In genomic region chr9:38009035-38009501, GRCh38 we compare ENCODE assay signal across 10 cellular contexts. TPM values are rescaled to one million over a fixed set of nuclear protein-coding genes. Genes with fewer than 3 reads are reported as not detected.
A peak's percentile ranks its signal among the peaks of the same experiment; 100 is the strongest.
DNase-seq lines count a peak whose midpoint lies in the region; ATAC-seq, FAIRE-seq and TF ChIP-seq lines count a peak whose summit lies in the region.
"Had no signal": no experiment of that assay in that cellular context is flagged by ENCODE, and none has a peak within 500 bp of the region (broad histone marks: within the 10 kb centered on the region; RNA-seq: fewer than 3 reads in every experiment).

No MANE protein-coding gene starts in this region.

- 100% methylated on average over 5 of the region's 5 CpGs for WGBS in mammary epithelial cell (ENCODE audit: low coverage, missing lambda C conversion rate)

- POLR2A ChIA-PET in A673 (lab: Charles Lee; ENCODE audit: low non-redundant PET) = no interaction called here

- peak overlapping the region; percentile 75 for H3K27ac ChIP-seq in A673 (ENCODE audit: low read depth, low read length, poor library complexity, severe bottlenecking)
- H3K27ac ChIP-seq in mammary epithelial cell (ENCODE audit: insufficient read depth, low read depth, low read length) = peak overlapping the region; percentile 46

- H3K36me3 ChIP-seq in A673 (ENCODE audit: insufficient read depth, low read length, poor library complexity, severe bottlenecking) (no peaks in the 10 kb centered on the region), mammary epithelial cell (ENCODE audit: insufficient read depth, low read length) (no peaks in the 10 kb centered on the region), mucosa of stomach (ENCODE audit: control insufficient read depth, insufficient read depth, low read length) (no peaks in the 10 kb centered on the region)

- no peak overlapping the region for H3K9ac ChIP-seq in mammary epithelial cell (ENCODE audit: insufficient read depth, low read length)
- H3K9ac ChIP-seq in mucosa of stomach (ENCODE audit: low read length) = peak overlapping the region; percentile 11

- intact Hi-C loops in A673 (cut with micrococcal nuclease; ENCODE audit: unreplicated experiment) (no loop called here), mammary epithelial cell (cut with micrococcal nuclease) (no loop called here)

- H3K4me1 ChIP-seq in A673 (ENCODE audit: insufficient read depth, low read length, poor library complexity, severe bottlenecking) = peaks cover 21% of the 10 kb centered on the region
- peaks cover 46% of the 10 kb centered on the region for H3K4me1 ChIP-seq in mammary epithelial cell (ENCODE audit: insufficient read depth, low read length)
- peaks cover 42% of the 10 kb centered on the region for H3K4me1 ChIP-seq in mucosa of stomach (ENCODE audit: control insufficient read depth, insufficient read depth, low read length)

- no peak overlapping the region for H2AFZ ChIP-seq in mammary epithelial cell (ENCODE audit: low read depth, low read length)

- peaks cover 8% of the 10 kb centered on the region for H3K27me3 Mint-ChIP-seq in HFFc6 (ENCODE audit: insufficient read depth)

- no peaks in the 10 kb centered on the region for H4K20me1 ChIP-seq in mammary epithelial cell (ENCODE audit: insufficient read depth, low read length)

- no peaks in the 10 kb centered on the region for H3K9me3 Mint-ChIP-seq in HFFc6
- H3K9me3 Mint-ChIP-seq: CD8-positive, alpha-beta memory T cell had no signal

- peaks cover 77% of the 10 kb centered on the region for H3K4me1 Mint-ChIP-seq in HFFc6 (ENCODE audit: low read depth)

- ATAC-seq in GM21515 (IDR thresholded peaks at IDR 0.05; ENCODE audit: unreplicated experiment) = no peak

- FAIRE-seq in urothelium cell line (lab: Jason Lieb, UNC) = no peak

- DNase-seq in A673 (ENCODE audit: low spot score) = no peak
- no peak for DNase-seq in HFFc6
- DNase-seq in mammary epithelial cell = no peak
- DNase-seq in COR-L47 (lab: John Stamatoyannopoulos, UW) = no peak
- no peak for DNase-seq in effector CD4-positive, alpha-beta T cell
- no peak for DNase-seq in urothelium cell line (ENCODE audit: low spot score)
- DNase-seq: CD8-positive, alpha-beta memory T cell; NCI-H1930 had no signal

- H3K9me3 ChIP-seq in A673 (ENCODE audit: low read depth, low read length, poor library complexity, severe bottlenecking) (no peaks in the 10 kb centered on the region), mammary epithelial cell (replicated peaks; ENCODE audit: insufficient read depth, low read length) (no peaks in the 10 kb centered on the region), mucosa of stomach (ENCODE audit: control insufficient read depth, low read length) (no peaks in the 10 kb centered on the region)

- H3K79me2 ChIP-seq in mammary epithelial cell (ENCODE audit: insufficient read depth, low read length) = peaks cover 80% of the 10 kb centered on the region

- H3K4me2 ChIP-seq in mammary epithelial cell (ENCODE audit: insufficient read depth, low read depth, low read length) = peak overlapping the region; percentile 17

- no peak overlapping the region for H3K4me3 ChIP-seq in A673 (ENCODE audit: low read depth, low read length, poor library complexity, severe bottlenecking)
- no peak overlapping the region for H3K4me3 ChIP-seq in mammary epithelial cell (replicated peaks in 1 of 3; ENCODE audit: insufficient read depth in 1 of 3, low read depth in 2 of 3, low read length in 3 of 3)
- H3K4me3 ChIP-seq in mucosa of stomach (ENCODE audit: low read length) = no peak overlapping the region

- peak overlapping the region; percentile 97 for H3K27ac Mint-ChIP-seq in HFFc6

- H3K27me3 ChIP-seq in A673 (replicated peaks; ENCODE audit: insufficient read depth, low read depth, low read length, poor library complexity) (no peaks in the 10 kb centered on the region), mammary epithelial cell (ENCODE audit: insufficient read depth, low read length) (no peaks in the 10 kb centered on the region), mucosa of stomach (ENCODE audit: control insufficient read depth, insufficient read depth, low read length) (no peaks in the 10 kb centered on the region)

- peaks cover 10% of the 10 kb centered on the region; the same call in 1 of the 2 replicates for H3K36me3 Mint-ChIP-seq in HFFc6 (ENCODE audit: low read depth)
- H3K36me3 Mint-ChIP-seq: CD8-positive, alpha-beta memory T cell had no signal

- in situ Hi-C loops in mammary epithelial cell (cut with MboI; ENCODE audit: low sequenced_read_pairs in 2 of 2) = no loop called here

- BruUV-seq in A673 (replicated peaks; lab: Mats Ljungman, UMichigan) (no TSS peak), mammary epithelial cell (replicated peaks; lab: Mats Ljungman, UMichigan) (no TSS peak)

- TF ChIP-seq CTCF in A673 (conservative IDR thresholded peaks at IDR 0.05; ENCODE audit: low read depth, low read length) (no peak), HFFc6 (IDR thresholded peaks at IDR 0.05) (no peak), mammary epithelial cell (conservative IDR thresholded peaks at IDR 0.05 in 1 of 2, IDR thresholded peaks at IDR 0.05 in 1 of 2; ENCODE audit: extremely low read depth in 1 of 2, insufficient read depth in 1 of 2, low read depth in 1 of 2, low read length in 2 of 2) (no peak)

- dilution Hi-C loops in mammary epithelial cell (cut with HindIII; ENCODE audit: low sequenced_read_pairs) = no loop called here

- H3K4me3 Mint-ChIP-seq in HFFc6 = peak overlapping the region; percentile 79
- H3K4me3 Mint-ChIP-seq: CD8-positive, alpha-beta memory T cell had no signal

- CTCF ChIA-PET in A673 (lab: Charles Lee) (interaction anchor here (0.8 kb wide), 1 partner anchor 10 kb away, joined by 3 read pairs; no protein-coding TSS in a partner anchor), mammary epithelial cell (lab: Charles Lee; ENCODE audit: low non-redundant PET) (interaction anchor here (0.6 kb wide), 1 partner anchor 8 kb away, joined by 4 read pairs; no protein-coding TSS in a partner anchor)

RNA-seq across cellular contexts. Expression of gene SHB, which starts 60.0 kb away (rescaled TPM):
- total RNA-seq in A673 (2021) (14.7 and 20.7 TPM in 2 replicates), mammary epithelial cell (10 to 100 TPM; 30.5 to 31.5 TPM)
- total RNA-seq in HFFc6 (2021; fragmentation: NEBNext Ultra II Directional; extraction: Animal tissue kit (Norgen Biotek cat#: 25700)) = 10 to 100 TPM; 26.8 to 29.8 (median 28.6) TPM
- polyA plus RNA-seq in mammary epithelial cell = 14.9 TPM
- polyA minus RNA-seq in mammary epithelial cell = 16.7 TPM
